Comparison of ENCODE assay signal across 8 cellular contexts in the genomic region with DNA sequence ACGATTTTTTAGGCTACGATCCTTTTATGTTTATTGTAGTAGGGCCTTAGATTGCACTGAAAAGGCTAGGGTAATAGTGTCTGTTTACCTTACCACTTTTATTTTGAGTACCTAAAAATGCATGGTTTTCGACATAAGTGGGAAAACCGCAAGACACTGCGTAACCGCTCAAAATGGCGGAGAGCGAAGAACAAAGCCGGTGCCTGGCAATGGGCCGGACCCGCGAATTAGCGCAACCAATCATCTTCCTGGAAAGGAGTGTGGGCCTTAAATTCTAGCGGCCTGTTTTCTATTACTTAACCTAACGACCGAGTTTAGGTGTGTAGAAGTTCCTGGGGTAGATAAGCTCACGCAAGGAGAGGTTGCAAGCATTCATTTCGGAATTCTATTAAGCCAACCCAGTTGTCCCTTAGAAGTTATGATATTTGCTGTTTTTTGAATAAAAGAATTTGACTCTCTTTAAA.
DNase-seq lines count a peak whose midpoint lies in the region; ATAC-seq, FAIRE-seq and TF ChIP-seq lines count a peak whose summit lies in the region.

No MANE protein-coding gene starts in this region.

- H3K27ac Mint-ChIP-seq in activated CD8-positive, alpha-beta T cell treated with anti-CD3 and anti-CD28 coated beads, Interleukin-2, amount 10 ng/mL, durations not matched to agents 7 days and 5 days: no peak overlapping the region

- peaks cover 4% of the 10 kb centered on the region for H3K9me3 Mint-ChIP-seq in activated CD8-positive, alpha-beta T cell treated with anti-CD3 and anti-CD28 coated beads, Interleukin-2, amount 10 ng/mL, durations not matched to agents 7 days and 5 days (ENCODE audit: insufficient read depth)

- CTCF ChIA-PET in activated CD8-positive, alpha-beta T cell treated with anti-CD3 and anti-CD28 coated beads, Interleukin-2, amount 10 ng/mL, durations not matched to agents 7 days and 5 days (lab: Charles Lee): interaction anchor here (0.8 to 1.3 kb wide), 3 partner anchors 11 to 29 kb away, joined by 3 to 12 read pairs (median 3); a partner anchor contains a TSS

- H3K27ac ChIP-seq in 22Rv1: peak overlapping the region; percentile 100
- peak overlapping the region; percentile 99 for H3K27ac ChIP-seq in mesodermal cell (ENCODE audit: low read depth, low read length, severe bottlenecking)

- FAIRE-seq in endometrium (lab: Jason Lieb, UNC): peak; percentile 70

- no peak overlapping the region for H3K4me3 Mint-ChIP-seq in activated CD8-positive, alpha-beta T cell treated with anti-CD3 and anti-CD28 coated beads, Interleukin-2, amount 10 ng/mL, durations not matched to agents 7 days and 5 days

- H3K9me3 ChIP-seq in mesodermal cell (ENCODE audit: control insufficient read depth, low read length): no peaks in the 10 kb centered on the region

- no peaks in the 10 kb centered on the region for H3K36me3 ChIP-seq in mesodermal cell (ENCODE audit: control insufficient read depth, insufficient read depth, low read length)

- DNase-seq in NCI-H774 (lab: John Stamatoyannopoulos, UW): peak; percentile 85
- peak; percentile 92 for DNase-seq in activated CD8-positive, alpha-beta T cell treated with anti-CD3 and anti-CD28 coated beads, Interleukin-2, amount 10 ng/mL, durations not matched to agents 7 days and 5 days
- DNase-seq in stimulated activated CD8-positive, alpha-beta memory T cell treated with anti-CD3 and anti-CD28 coated beads, Interleukin-7, amount 100 ng/mL, for 24 hours (ENCODE audit: low read depth): peak; percentile 52

- H3K4me3 ChIP-seq in mesodermal cell (ENCODE audit: extremely low read depth, insufficient read depth, low read length, poor library complexity, severe bottlenecking): peak overlapping the region; percentile 67

- TF ChIP-seq POLR2A in GM18526 (IDR thresholded peaks at IDR 0.05; ENCODE audit: extremely low read depth, insufficient read length): peak; percentile 77

- H3K4me1 Mint-ChIP-seq in activated CD8-positive, alpha-beta T cell treated with anti-CD3 and anti-CD28 coated beads, Interleukin-2, amount 10 ng/mL, durations not matched to agents 7 days and 5 days (ENCODE audit: low read depth): peaks cover 36% of the 10 kb centered on the region

- TF ChIP-seq CTCF in 22Rv1 (IDR thresholded peaks at IDR 0.05): no peak

- H3K27me3 Mint-ChIP-seq in activated CD8-positive, alpha-beta T cell treated with anti-CD3 and anti-CD28 coated beads, Interleukin-2, amount 10 ng/mL, durations not matched to agents 7 days and 5 days (ENCODE audit: low read depth): no peaks in the 10 kb centered on the region

- peaks cover 12% of the 10 kb centered on the region for H3K4me1 ChIP-seq in mesodermal cell (ENCODE audit: control insufficient read depth, insufficient read depth, low read length, poor library complexity, severe bottlenecking)

- H3K36me3 Mint-ChIP-seq in activated CD8-positive, alpha-beta T cell treated with anti-CD3 and anti-CD28 coated beads, Interleukin-2, amount 10 ng/mL, durations not matched to agents 7 days and 5 days (ENCODE audit: low read depth): no peaks in the 10 kb centered on the region

- POLR2A ChIA-PET in activated CD8-positive, alpha-beta T cell treated with anti-CD3 and anti-CD28 coated beads, Interleukin-2, amount 10 ng/mL, durations not matched to agents 7 days and 5 days (lab: Charles Lee): interaction anchor here (0.6 to 30.7 kb wide), 28 partner anchors 10 to 1684 kb away, joined by 3 to 2224 read pairs (median 10); partner anchors contain the start of gene HMGN4

- 0% methylated on average over 9 to 11 of the region's 18 CpGs for WGBS in mesodermal cell (ENCODE audit: insufficient coverage in 2 of 2), 2 experiments

- peak; percentile 57 for ATAC-seq in HG03442 (IDR thresholded peaks at IDR 0.05; ENCODE audit: unreplicated experiment)
- ATAC-seq in activated CD8-positive, alpha-beta T cell treated with anti-CD3 and anti-CD28 coated beads, Interleukin-2, amount 10 ng/mL, durations not matched to agents 7 days and 5 days: peak; percentile 61

Comparison
In these comparisons a context has a peak if more than half of its experiments do, and no peak if none do; other contexts are left out.
1. Peak in every context shown above with its lines: DNase-seq, ATAC-seq, H3K4me3 ChIP-seq and H3K27ac ChIP-seq.